ENCODE assay signal across 14 cellular contexts in the genomic region with DNA sequence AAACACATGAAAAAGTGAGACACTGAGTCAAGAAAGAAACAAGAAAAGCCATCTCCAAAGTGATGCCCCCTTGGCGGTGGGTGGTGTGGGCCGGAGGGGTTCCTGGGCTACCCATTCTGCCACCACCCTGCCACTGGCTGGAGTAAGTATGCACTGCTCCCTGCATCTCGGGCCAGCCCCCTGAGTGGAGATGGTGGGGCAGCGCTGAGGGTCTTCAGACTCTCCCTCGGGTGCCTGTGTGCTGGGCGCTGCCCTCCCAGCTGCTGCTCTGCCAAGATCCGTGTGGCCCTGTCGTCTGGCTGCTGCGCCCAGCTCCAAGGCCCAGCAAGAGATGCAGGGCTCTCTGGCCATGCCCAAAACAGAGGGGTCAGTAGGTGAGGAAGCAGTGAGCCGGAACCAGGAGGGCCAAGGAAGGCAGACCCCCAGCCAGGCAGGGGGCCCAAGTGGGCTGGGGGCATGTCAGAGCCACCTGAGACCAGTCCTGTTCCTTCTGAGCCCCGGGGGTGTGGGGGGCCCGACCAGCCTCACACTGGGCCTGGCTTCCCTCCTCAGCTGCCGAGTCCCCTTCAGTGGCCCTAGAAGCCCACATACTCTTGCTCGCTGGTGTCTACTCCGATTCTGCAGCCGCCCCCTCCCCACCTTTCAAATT. TPM values are rescaled to one million over a fixed set of nuclear protein-coding genes. Genes with fewer than 3 reads are reported as not detected.
A peak's percentile ranks its signal among the peaks of the same experiment; 100 is the strongest.
DNase-seq lines count a peak whose midpoint lies in the region; ATAC-seq and TF ChIP-seq lines count a peak whose summit lies in the region.
"Had no signal": no experiment of that assay in that cellular context is flagged by ENCODE, and none has a peak within 500 bp of the region (broad histone marks: within the 10 kb centered on the region; RNA-seq: fewer than 3 reads in every experiment).

No MANE protein-coding gene starts in this region.

- H3K9me3 ChIP-seq in CD4-positive, CD25-positive, alpha-beta regulatory T cell (ENCODE audit: control insufficient read depth in 2 of 2, low read length in 2 of 2): no peaks in the 10 kb centered on the region
- H3K9me3 ChIP-seq: Caco-2 had no signal

- TF ChIP-seq CTCF in natural killer cell (IDR thresholded peaks at IDR 0.05): no peak

- DNase-seq in CD4-positive, CD25-positive, alpha-beta regulatory T cell: no peak
- no peak for DNase-seq in activated naive CD8-positive, alpha-beta T cell treated with anti-CD3 and anti-CD28 coated beads, Interleukin-2, amount 50 U/mL, for 24 hours
- no peak for DNase-seq in natural killer cell
- DNase-seq in GM19240 (ENCODE audit: insufficient read length, low spot score): no peak
- no peak for DNase-seq in NCI-H1092 treated with DMSO at 0.1 percent for 48 hours (lab: John Stamatoyannopoulos, UW)
- DNase-seq in nucleus accumbens (lab: John Stamatoyannopoulos, UW): no peak
- DNase-seq: Caco-2, dorsolateral prefrontal cortex, IMR-90, NCI-H2029 treated with DMSO at 0.1 percent for 48 hours, T1000 had no signal

- peak overlapping the region; percentile 13 for H3K4me3 ChIP-seq in CD4-positive, CD25-positive, alpha-beta regulatory T cell (ENCODE audit: low read depth, low read length)

- peaks cover 62% of the 10 kb centered on the region for H3K4me1 ChIP-seq in CD4-positive, CD25-positive, alpha-beta regulatory T cell (ENCODE audit: control insufficient read depth, insufficient read depth, low read length, poor library complexity, severe bottlenecking)

- H3K4me1 Mint-ChIP-seq in CD4-positive, CD25-positive, alpha-beta regulatory T cell: peaks cover 13 to 65% (median 40%) of the 10 kb centered on the region in 4 donors
- peaks cover 69% of the 10 kb centered on the region for H3K4me1 Mint-ChIP-seq in activated naive CD8-positive, alpha-beta T cell treated with anti-CD3 and anti-CD28 coated beads, Interleukin-2, amount 50 U/mL, for 24 hours
- peaks cover 45 to 56% of the 10 kb centered on the region in 2 donors for H3K4me1 Mint-ChIP-seq in natural killer cell

- peak; percentile 10 for TF ChIP-seq POLR2A in GM15510 (IDR thresholded peaks at IDR 0.05; ENCODE audit: borderline replicate concordance, extremely low read depth, insufficient read length)

- no peaks in the 10 kb centered on the region for H3K9me3 Mint-ChIP-seq in CD4-positive, CD25-positive, alpha-beta regulatory T cell
- H3K9me3 Mint-ChIP-seq in activated naive CD8-positive, alpha-beta T cell treated with anti-CD3 and anti-CD28 coated beads, Interleukin-2, amount 50 U/mL, for 24 hours: no peaks in the 10 kb centered on the region
- H3K9me3 Mint-ChIP-seq in natural killer cell: no peaks in the 10 kb centered on the region

- H3K4me3 Mint-ChIP-seq in CD4-positive, CD25-positive, alpha-beta regulatory T cell: peak overlapping the region; percentile 93 to 100 (median 97)
- H3K4me3 Mint-ChIP-seq in activated naive CD8-positive, alpha-beta T cell treated with anti-CD3 and anti-CD28 coated beads, Interleukin-2, amount 50 U/mL, for 24 hours: peak overlapping the region; percentile 87
- H3K4me3 Mint-ChIP-seq in natural killer cell: peak overlapping the region; percentile 86

- H3K27me3 ChIP-seq in CD4-positive, CD25-positive, alpha-beta regulatory T cell (ENCODE audit: control insufficient read depth, insufficient read depth, low read length): no peaks in the 10 kb centered on the region

- peak overlapping the region; percentile 98 for H3K27ac ChIP-seq in CD4-positive, CD25-positive, alpha-beta regulatory T cell (ENCODE audit: insufficient read depth, low read length, poor library complexity, severe bottlenecking)

- H3K27ac Mint-ChIP-seq in CD4-positive, CD25-positive, alpha-beta regulatory T cell: peak overlapping the region; percentile 96 to 97 (median 96)
- H3K27ac Mint-ChIP-seq in activated naive CD8-positive, alpha-beta T cell treated with anti-CD3 and anti-CD28 coated beads, Interleukin-2, amount 50 U/mL, for 24 hours: peak overlapping the region; percentile 84
- peak overlapping the region; percentile 96 for H3K27ac Mint-ChIP-seq in natural killer cell

- H3K36me3 Mint-ChIP-seq in CD4-positive, CD25-positive, alpha-beta regulatory T cell: peaks cover 11% of the 10 kb centered on the region
- H3K36me3 Mint-ChIP-seq in activated naive CD8-positive, alpha-beta T cell treated with anti-CD3 and anti-CD28 coated beads, Interleukin-2, amount 50 U/mL, for 24 hours (ENCODE audit: low read depth): peaks cover 32% of the 10 kb centered on the region
- H3K36me3 Mint-ChIP-seq in natural killer cell: no peaks in the 10 kb centered on the region

- intact Hi-C loops in natural killer cell (cut with micrococcal nuclease): no loop called here

- no peak for ATAC-seq in CD4-positive, CD25-positive, alpha-beta regulatory T cell (ENCODE audit: low read depth in 2 of 2)
- ATAC-seq in activated naive CD8-positive, alpha-beta T cell treated with anti-CD3 and anti-CD28 coated beads, Interleukin-2, amount 50 U/mL, for 24 hours: no peak
- ATAC-seq in natural killer cell (no peak), GM21786 (IDR thresholded peaks at IDR 0.05; ENCODE audit: unreplicated experiment) (no peak)
- ATAC-seq: HCT116 had no signal

- peaks cover 4% of the 10 kb centered on the region for H3K27me3 Mint-ChIP-seq in CD4-positive, CD25-positive, alpha-beta regulatory T cell
- no peaks in the 10 kb centered on the region for H3K27me3 Mint-ChIP-seq in activated naive CD8-positive, alpha-beta T cell treated with anti-CD3 and anti-CD28 coated beads, Interleukin-2, amount 50 U/mL, for 24 hours
- no peaks in the 10 kb centered on the region for H3K27me3 Mint-ChIP-seq in natural killer cell (ENCODE audit: low read depth in 2 of 2)

- H3K36me3 ChIP-seq in CD4-positive, CD25-positive, alpha-beta regulatory T cell (ENCODE audit: control insufficient read depth, insufficient read depth, low read length): peaks cover 16% of the 10 kb centered on the region

RNA-seq across cellular contexts. Expression of gene GPR132, which starts 5.2 kb away (rescaled TPM):
- 94.5 TPM for total RNA-seq in CD4-positive, CD25-positive, alpha-beta regulatory T cell
- polyA plus RNA-seq in CD4-positive, CD25-positive, alpha-beta regulatory T cell: 10 to 100 TPM in 3 of 4 donors, 1 to 10 TPM in 1; 8.8 to 17.5 (median 14.6) TPM
- total RNA-seq in natural killer cell: 10 to 100 TPM; 18.2 to 30.3 (median 26.7) TPM
- total RNA-seq: Caco-2 had no signal

RNA-seq across cellular contexts. Expression of gene CDCA4, which starts 39.2 kb away (rescaled TPM):
- 16.5 TPM for total RNA-seq in CD4-positive, CD25-positive, alpha-beta regulatory T cell
- 10 to 100 TPM; 12.8 to 16.7 (median 14.9) TPM for polyA plus RNA-seq in CD4-positive, CD25-positive, alpha-beta regulatory T cell
- total RNA-seq in natural killer cell: 10 to 100 TPM; 10.3 to 20.7 (median 16.6) TPM
